In the genomic region with DNA sequence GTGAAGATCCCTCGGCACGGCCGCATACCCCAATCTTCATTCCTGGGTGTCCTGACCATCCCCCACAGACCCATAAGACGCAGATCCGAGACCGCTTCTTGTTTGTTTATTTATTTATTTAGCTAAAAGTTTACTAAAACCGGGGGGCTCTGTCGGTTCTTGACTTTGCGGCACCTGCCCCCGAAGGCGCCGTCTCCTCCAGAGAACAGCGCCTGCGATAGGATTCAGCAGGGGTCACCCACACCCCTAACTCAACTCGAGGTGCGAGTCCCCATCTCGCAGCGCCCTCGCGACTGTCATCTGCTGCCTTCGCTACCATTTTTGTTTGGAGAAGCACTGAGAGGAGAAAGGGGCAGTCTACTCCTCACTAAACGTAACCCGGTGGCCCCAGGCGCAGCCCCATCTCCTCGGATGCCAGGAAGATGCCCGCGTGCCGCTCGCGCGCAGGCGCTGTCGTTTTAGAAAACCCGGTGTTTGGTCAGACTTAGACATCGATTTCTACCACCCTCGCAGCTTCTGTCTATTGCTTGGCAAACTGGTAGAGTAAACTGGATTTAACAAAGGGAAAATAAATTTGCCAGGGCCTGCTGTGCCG, we compare ENCODE assay signal across 8 cellular contexts. TPM values are rescaled to one million over a fixed set of nuclear protein-coding genes. Genes with fewer than 3 reads are reported as not detected.
A peak's percentile ranks its signal among the peaks of the same experiment; 100 is the strongest.
DNase-seq lines count a peak whose midpoint lies in the region; ATAC-seq and TF ChIP-seq lines count a peak whose summit lies in the region.

No MANE protein-coding gene starts in this region.

- no peaks in the 10 kb centered on the region for H3K36me3 ChIP-seq in skeletal muscle tissue (ENCODE audit: control insufficient read depth in 3 of 3, insufficient read depth in 3 of 3, low read length in 3 of 3)

- H3K4me1 Mint-ChIP-seq in activated CD4-positive, alpha-beta memory T cell treated with anti-CD3 and anti-CD28 coated beads for 36 hours (ENCODE audit: low read depth): peaks cover 8% of the 10 kb centered on the region

- peak; percentile 15 for ATAC-seq in HG03103 (IDR thresholded peaks at IDR 0.05; ENCODE audit: low read depth, unreplicated experiment)
- no peak for ATAC-seq in HG03139 (IDR thresholded peaks at IDR 0.05; ENCODE audit: unreplicated experiment)

- H3K4me1 ChIP-seq in skeletal muscle tissue (ENCODE audit: control insufficient read depth in 3 of 3, insufficient read depth in 3 of 3, low read length in 3 of 3): peaks cover 4 to 6% (median 5%) of the 10 kb centered on the region in 3 donors

- no peaks in the 10 kb centered on the region for H3K36me3 Mint-ChIP-seq in activated CD4-positive, alpha-beta memory T cell treated with anti-CD3 and anti-CD28 coated beads for 36 hours

- TF ChIP-seq CTCF in fibroblast of villous mesenchyme (IDR thresholded peaks at IDR 0.05; ENCODE audit: insufficient read depth, low read depth, low read length): no peak

- no peaks in the 10 kb centered on the region for H3K9me3 ChIP-seq in skeletal muscle tissue (ENCODE audit: control insufficient read depth in 3 of 3, low read length in 3 of 3)

- peak overlapping the region in 1 of 3 donors; percentile 40 for H3K9ac ChIP-seq in skeletal muscle tissue (ENCODE audit: low read depth in 1 of 3, low read length in 3 of 3)

- peak overlapping the region; percentile 83 for H3K4me3 Mint-ChIP-seq in activated CD4-positive, alpha-beta memory T cell treated with anti-CD3 and anti-CD28 coated beads for 36 hours

- DNase-seq in NCI-H2107 treated with DMSO at 0.1 percent for 48 hours (lab: John Stamatoyannopoulos, UW; ENCODE audit: unreplicated experiment) (peak; percentile 37), NCI-H2107 (lab: John Stamatoyannopoulos, UW) (no peak), fibroblast of villous mesenchyme (ENCODE audit: low read depth) (no peak), COR-L47 (lab: John Stamatoyannopoulos, UW) (no peak)
- peak; percentile 51 for DNase-seq in activated CD4-positive, alpha-beta memory T cell treated with anti-CD3 and anti-CD28 coated beads for 36 hours

- POLR2A ChIA-PET in activated CD4-positive, alpha-beta memory T cell treated with anti-CD3 and anti-CD28 coated beads for 36 hours (lab: Charles Lee): interaction anchor here (0.6 to 1.2 kb wide), 2 partner anchors 556 to 674 kb away, joined by 3 read pairs; no protein-coding TSS in a partner anchor

- H3K27me3 ChIP-seq in skeletal muscle tissue (ENCODE audit: control insufficient read depth in 3 of 3, insufficient read depth in 3 of 3, low read length in 3 of 3): peaks cover 5 to 36% (median 10%) of the 10 kb centered on the region in 3 donors

- peak overlapping the region; percentile 52 for H3K4me3 ChIP-seq in fibroblast of villous mesenchyme (ENCODE audit: low read depth, low read length)
- H3K4me3 ChIP-seq in skeletal muscle tissue (ENCODE audit: low read length in 3 of 3): peak overlapping the region; percentile 45 to 54 (median 52)

- no peak overlapping the region for H3K27ac Mint-ChIP-seq in activated CD4-positive, alpha-beta memory T cell treated with anti-CD3 and anti-CD28 coated beads for 36 hours

- intact Hi-C loops in activated CD4-positive, alpha-beta memory T cell treated with anti-CD3 and anti-CD28 coated beads for 36 hours (cut with micrococcal nuclease): loop anchor here (1.0 to 10.0 kb wide), 3 partner anchors 20 to 468 kb away; no protein-coding TSS in a partner anchor

- peaks cover 12% of the 10 kb centered on the region for H3K27me3 Mint-ChIP-seq in activated CD4-positive, alpha-beta memory T cell treated with anti-CD3 and anti-CD28 coated beads for 36 hours

- H3K9me3 Mint-ChIP-seq in activated CD4-positive, alpha-beta memory T cell treated with anti-CD3 and anti-CD28 coated beads for 36 hours: no peaks in the 10 kb centered on the region

- CTCF ChIA-PET in activated CD4-positive, alpha-beta memory T cell treated with anti-CD3 and anti-CD28 coated beads for 36 hours (lab: Charles Lee): interaction anchor here (0.7 to 3.0 kb wide), 12 partner anchors 9 to 142 kb away, joined by 3 to 30 read pairs (median 4); a partner anchor contains a TSS

- H3K27ac ChIP-seq in skeletal muscle tissue (ENCODE audit: low read depth, low read length): no peak overlapping the region

RNA-seq across cellular contexts. Expression of a gene that starts 18.9 kb away (rescaled TPM):
- not detected for total RNA-seq in activated CD4-positive, alpha-beta memory T cell treated with anti-CD3 and anti-CD28 coated beads for 36 hours
- total RNA-seq in fibroblast of villous mesenchyme: not detected in 2 replicates
- total RNA-seq in skeletal muscle tissue: not detected

Comparison
In these comparisons a context has a peak if more than half of its experiments do, and no peak if none do; other contexts are left out.
1. DNase-seq: peak in NCI-H2107 treated with DMSO at 0.1 percent for 48 hours (single experiment) and activated CD4-positive, alpha-beta memory T cell treated with anti-CD3 and anti-CD28 coated beads for 36 hours (single experiment); none in NCI-H2107 (single experiment), fibroblast of villous mesenchyme (single experiment) and COR-L47 (single experiment).